In genomic region chr5:38535845-38536244, GRCh38 we compare ENCODE assay signal across 23 cellular contexts. TPM values are rescaled to one million over a fixed set of nuclear protein-coding genes. Genes with fewer than 3 reads are reported as not detected.
"Had no signal": no experiment of that assay in that cellular context is flagged by ENCODE, and none has a peak within 500 bp of the region (broad histone marks: within the 10 kb centered on the region; RNA-seq: fewer than 3 reads in every experiment).

No MANE protein-coding gene starts in this region.

- H3K27ac Mint-ChIP-seq: activated B cell treated with CpG ODN at 0.5 μM for 24 hours; activated CD4-positive, alpha-beta T cell treated with anti-CD3 and anti-CD28 coated beads, Interleukin-2, amount 10 ng/mL, durations not matched to agents 24 days and 14 days; activated naive CD4-positive, alpha-beta T cell treated with anti-CD3 and anti-CD28 coated beads for 36 hours; activated naive CD8-positive, alpha-beta T cell; T-cell had no signal

- DNase-seq: activated B cell treated with CpG ODN at 0.5 μM for 24 hours; activated CD4-positive, alpha-beta T cell treated with anti-CD3 and anti-CD28 coated beads for 1 hour; activated CD4-positive, alpha-beta T cell treated with anti-CD3 and anti-CD28 coated beads, Interleukin-2, amount 10 ng/mL, durations not matched to agents 24 days and 14 days; activated CD4-positive, alpha-beta T cell treated with anti-CD3 and anti-CD28 coated beads, Interleukin-2, amount 50 U/mL, for 48 hours; activated CD8-positive, alpha-beta memory T cell treated with anti-CD3 and anti-CD28 coated beads for 24 hours; activated effector memory CD4-positive, alpha-beta T cell treated with anti-CD3 and anti-CD28 coated beads, Interleukin-2, amount 50 U/mL, for 16 hours; activated naive CD4-positive, alpha-beta T cell treated with anti-CD3 and anti-CD28 coated beads for 36 hours; activated T-cell treated with anti-CD3 and anti-CD28 coated beads, Interleukin-2, amount 50 U/mL, for 4 hours; amygdala; brain microvascular endothelial cell; cerebellar nuclear complex; Kasumi-1; NCI-H146; NCI-H187 treated with DMSO at 0.1 percent for 48 hours; RPMI8226; T-cell; T-helper 2 cell; T1000 had no signal

- H3K4me3 Mint-ChIP-seq: activated B cell treated with CpG ODN at 0.5 μM for 24 hours; activated CD4-positive, alpha-beta T cell treated with anti-CD3 and anti-CD28 coated beads, Interleukin-2, amount 10 ng/mL, durations not matched to agents 24 days and 14 days; activated naive CD4-positive, alpha-beta T cell treated with anti-CD3 and anti-CD28 coated beads for 36 hours; activated naive CD8-positive, alpha-beta T cell; activated T-cell treated with anti-CD3 and anti-CD28 coated beads, Interleukin-2, amount 50 U/mL, for 4 hours; T-cell had no signal

- H3K27ac ChIP-seq: brain microvascular endothelial cell, SK-N-MC had no signal

- H3K4me3 ChIP-seq: K562, SK-N-MC had no signal

- ATAC-seq: activated T-cell treated with anti-CD3 and anti-CD28 coated beads, Interleukin-2, amount 50 U/mL, for 4 hours; K562; Right ventricle myocardium inferior; T-cell had no signal

- H3K27me3 ChIP-seq: brain microvascular endothelial cell had no signal

- H3K4me1 Mint-ChIP-seq: activated B cell treated with CpG ODN at 0.5 μM for 24 hours; activated CD4-positive, alpha-beta T cell treated with anti-CD3 and anti-CD28 coated beads, Interleukin-2, amount 10 ng/mL, durations not matched to agents 24 days and 14 days; T-cell had no signal

- H3K36me3 Mint-ChIP-seq: activated naive CD8-positive, alpha-beta T cell; T-cell had no signal

- H3K9me3 Mint-ChIP-seq: activated B cell treated with CpG ODN at 0.5 μM for 24 hours; activated CD4-positive, alpha-beta T cell treated with anti-CD3 and anti-CD28 coated beads, Interleukin-2, amount 10 ng/mL, durations not matched to agents 24 days and 14 days; activated naive CD4-positive, alpha-beta T cell treated with anti-CD3 and anti-CD28 coated beads for 36 hours; activated T-cell treated with anti-CD3 and anti-CD28 coated beads, Interleukin-2, amount 50 U/mL, for 4 hours; T-cell had no signal

- H3K36me3 ChIP-seq: brain microvascular endothelial cell had no signal

RNA-seq across cellular contexts. Expression of gene LIFR, which starts 20.6 kb away (rescaled TPM):
- total RNA-seq: activated B cell treated with CpG ODN at 0.5 μM for 24 hours, OCI-LY7 had no signal
